In genomic region chr1:228245111-228245510, GRCh38 we compare ENCODE assay signal across 1 cellular context.
TF ChIP-seq lines count a peak whose summit lies in the region.

No MANE protein-coding gene starts in this region.

TF ChIP-seq in K562, 482 proteins besides CTCF, POLR2A, EP300 and RAD21 (continued from another document):
- TF ChIP-seq ZNF280A (IDR thresholded peaks at IDR 0.05; ENCODE audit: low read depth, partially characterized antibody), result peak; percentile 33
- no peak for TF ChIP-seq THRA (IDR thresholded peaks at IDR 0.05)
- no peak for TF ChIP-seq HDAC1 (IDR thresholded peaks at IDR 0.05)
- TF ChIP-seq TAF7 (tag; IDR thresholded peaks at IDR 0.05), result no peak
- TF ChIP-seq C11orf30 (IDR thresholded peaks at IDR 0.05; ENCODE audit: low read depth), result no peak
